ENCODE assay signal across 21 cellular contexts in genomic region chr1:24351247-24351646, GRCh38. TPM values are rescaled to one million over a fixed set of nuclear protein-coding genes. Genes with fewer than 3 reads are reported as not detected.
A peak's percentile ranks its signal among the peaks of the same experiment; 100 is the strongest.
DNase-seq lines count a peak whose midpoint lies in the region; ATAC-seq and TF ChIP-seq lines count a peak whose summit lies in the region.
"Had no signal": no experiment of that assay in that cellular context is flagged by ENCODE, and none has a peak within 500 bp of the region (broad histone marks: within the 10 kb centered on the region; RNA-seq: fewer than 3 reads in every experiment).

No MANE protein-coding gene starts in this region.

- H3K27ac Mint-ChIP-seq in activated T-helper 2 cell treated with anti-CD3 and anti-CD28 coated beads, Interferon-gamma antibody, Interleukin-2, Interleukin-4, amounts not matched to agents 10 μg/mL and 5 μg/mL and 100 μg/mL, durations not matched to agents 14 hours and 24 hours and 36 hours, result peak overlapping the region; percentile 45
- no peak overlapping the region for H3K27ac Mint-ChIP-seq in type B pancreatic cell
- H3K27ac Mint-ChIP-seq: WTC11 had no signal

- TF ChIP-seq CTCF in type B pancreatic cell (conservative IDR thresholded peaks at IDR 0.05), result no peak

- H3K4me3 ChIP-seq in HAP-1, result no peak overlapping the region
- H3K4me3 ChIP-seq: ovary, Peyer's patch, skin epidermis, stomach, uterus had no signal

- no peaks in the 10 kb centered on the region for H3K9me3 Mint-ChIP-seq in activated T-helper 2 cell treated with anti-CD3 and anti-CD28 coated beads, Interferon-gamma antibody, Interleukin-2, Interleukin-4, amounts not matched to agents 10 μg/mL and 5 μg/mL and 100 μg/mL, durations not matched to agents 14 hours and 24 hours and 36 hours
- no peaks in the 10 kb centered on the region for H3K9me3 Mint-ChIP-seq in type B pancreatic cell
- H3K9me3 Mint-ChIP-seq: WTC11 had no signal

- ATAC-seq in HG02642 (IDR thresholded peaks at IDR 0.05; ENCODE audit: poor library complexity, unreplicated experiment), result peak; percentile 46
- no peak for ATAC-seq in HG02870 (IDR thresholded peaks at IDR 0.05; ENCODE audit: unreplicated experiment)
- ATAC-seq: WTC11 had no signal

- no peaks in the 10 kb centered on the region for H3K4me1 ChIP-seq in HAP-1
- H3K4me1 ChIP-seq: Peyer's patch, stomach, uterus had no signal

- peak; percentile 37 for DNase-seq in stimulated activated CD4-positive, alpha-beta T cell treated with anti-CD3 and anti-CD28 coated beads, Interleukin-15, amount 100 ng/mL, for 24 hours
- no peak for DNase-seq in stimulated activated CD4-positive, alpha-beta T cell treated with anti-CD3 and anti-CD28 coated beads, Interleukin-4, amount 100 ng/mL, for 1 hour
- peak; percentile 12 for DNase-seq in activated T-helper 2 cell treated with anti-CD3 and anti-CD28 coated beads, Interferon-gamma antibody, Interleukin-2, Interleukin-4, amounts not matched to agents 10 μg/mL and 5 μg/mL and 100 μg/mL, durations not matched to agents 14 hours and 24 hours and 36 hours (ENCODE audit: low spot score)
- DNase-seq in HAP-1 (ENCODE audit: low spot score in 2 of 2) (no peak), NCI-H2081 treated with DMSO at 0.1 percent for 48 hours (lab: John Stamatoyannopoulos, UW) (no peak), type B pancreatic cell (ENCODE audit: extremely low spot score, unreplicated experiment) (no peak)
- DNase-seq: activated gamma-delta T cell treated with Interleukin-2 at 50 U/mL for 16 hours; effector CD4-positive, alpha-beta T cell; hippocampal formation; NCI-H187 treated with DMSO at 0.1 percent for 48 hours; NCI-H524; ovary; Peyer's patch; stomach; SW 1271; uterus had no signal

- H3K27me3 ChIP-seq in HAP-1 (ENCODE audit: low read depth), result no peaks in the 10 kb centered on the region
- H3K27me3 ChIP-seq: ovary, Peyer's patch, stomach, uterus had no signal

- in situ Hi-C loops in HAP-1 (cut with MboI; ENCODE audit: low sequenced_read_pairs), result no loop called here

- H3K9me3 ChIP-seq in HAP-1, result no peaks in the 10 kb centered on the region
- H3K9me3 ChIP-seq: ovary, Peyer's patch, stomach, uterus had no signal

- H3K4me1 Mint-ChIP-seq in activated T-helper 2 cell treated with anti-CD3 and anti-CD28 coated beads, Interferon-gamma antibody, Interleukin-2, Interleukin-4, amounts not matched to agents 10 μg/mL and 5 μg/mL and 100 μg/mL, durations not matched to agents 14 hours and 24 hours and 36 hours (ENCODE audit: low read depth), result peaks cover 42% of the 10 kb centered on the region
- H3K4me1 Mint-ChIP-seq in type B pancreatic cell (ENCODE audit: unreplicated experiment), result peaks cover 18% of the 10 kb centered on the region
- H3K4me1 Mint-ChIP-seq: WTC11 had no signal

- intact Hi-C loops in activated T-helper 2 cell treated with anti-CD3 and anti-CD28 coated beads, Interferon-gamma antibody, Interleukin-2, Interleukin-4, amounts not matched to agents 10 μg/mL and 5 μg/mL and 100 μg/mL, durations not matched to agents 14 hours and 24 hours and 36 hours (cut with micrococcal nuclease), result loop anchor here (1.0 to 2.0 kb wide), 3 partner anchors 14 to 33 kb away; no protein-coding TSS in a partner anchor

- peak overlapping the region; percentile 30 for H3K4me3 Mint-ChIP-seq in activated T-helper 2 cell treated with anti-CD3 and anti-CD28 coated beads, Interferon-gamma antibody, Interleukin-2, Interleukin-4, amounts not matched to agents 10 μg/mL and 5 μg/mL and 100 μg/mL, durations not matched to agents 14 hours and 24 hours and 36 hours (ENCODE audit: low read depth)
- no peak overlapping the region for H3K4me3 Mint-ChIP-seq in type B pancreatic cell
- H3K4me3 Mint-ChIP-seq: WTC11 had no signal

- H3K36me3 Mint-ChIP-seq in activated T-helper 2 cell treated with anti-CD3 and anti-CD28 coated beads, Interferon-gamma antibody, Interleukin-2, Interleukin-4, amounts not matched to agents 10 μg/mL and 5 μg/mL and 100 μg/mL, durations not matched to agents 14 hours and 24 hours and 36 hours (ENCODE audit: low read depth), result no peaks in the 10 kb centered on the region
- peaks cover 23% of the 10 kb centered on the region for H3K36me3 Mint-ChIP-seq in type B pancreatic cell
- H3K36me3 Mint-ChIP-seq: WTC11 had no signal

- H3K27me3 Mint-ChIP-seq in activated T-helper 2 cell treated with anti-CD3 and anti-CD28 coated beads, Interferon-gamma antibody, Interleukin-2, Interleukin-4, amounts not matched to agents 10 μg/mL and 5 μg/mL and 100 μg/mL, durations not matched to agents 14 hours and 24 hours and 36 hours (ENCODE audit: low read depth), result peaks cover 3% of the 10 kb centered on the region
- H3K27me3 Mint-ChIP-seq in type B pancreatic cell, result no peaks in the 10 kb centered on the region

- H3K36me3 ChIP-seq in HAP-1 (replicated peaks), result no peaks in the 10 kb centered on the region
- H3K36me3 ChIP-seq: ovary, Peyer's patch, stomach, uterus had no signal

RNA-seq across cellular contexts. Expression of gene GRHL3, which starts 32.1 kb away (rescaled TPM):
- not detected in 2 replicates for total RNA-seq in activated T-helper 2 cell treated with anti-CD3 and anti-CD28 coated beads, Interferon-gamma antibody, Interleukin-2, Interleukin-4, amounts not matched to agents 10 μg/mL and 5 μg/mL and 100 μg/mL, durations not matched to agents 14 hours and 24 hours and 36 hours
- total RNA-seq in type B pancreatic cell (ENCODE audit: low replicate concordance), result 70.6 and 194 TPM in 2 replicates
- total RNA-seq: mononuclear cell had no signal

Comparison
In these comparisons a context has a peak if more than half of its experiments do, and no peak if none do; other contexts are left out.
1. DNase-seq: peak in stimulated activated CD4-positive, alpha-beta T cell treated with anti-CD3 and anti-CD28 coated beads, Interleukin-15, amount 100 ng/mL, for 24 hours (single experiment) and activated T-helper 2 cell treated with anti-CD3 and anti-CD28 coated beads, Interferon-gamma antibody, Interleukin-2, Interleukin-4, amounts not matched to agents 10 μg/mL and 5 μg/mL and 100 μg/mL, durations not matched to agents 14 hours and 24 hours and 36 hours (single experiment); none in stimulated activated CD4-positive, alpha-beta T cell treated with anti-CD3 and anti-CD28 coated beads, Interleukin-4, amount 100 ng/mL, for 1 hour (single experiment), HAP-1 (0 of 2), NCI-H2081 treated with DMSO at 0.1 percent for 48 hours (single experiment) and type B pancreatic cell (single experiment).
2. RNA of gene GRHL3, which starts 32.1 kb away (total RNA-seq): 70.6 to 194 TPM in type B pancreatic cell; not detected in activated T-helper 2 cell treated with anti-CD3 and anti-CD28 coated beads, Interferon-gamma antibody, Interleukin-2, Interleukin-4, amounts not matched to agents 10 μg/mL and 5 μg/mL and 100 μg/mL, durations not matched to agents 14 hours and 24 hours and 36 hours; every median in the first group is over 10 times any median in the second.